In the genomic region with DNA sequence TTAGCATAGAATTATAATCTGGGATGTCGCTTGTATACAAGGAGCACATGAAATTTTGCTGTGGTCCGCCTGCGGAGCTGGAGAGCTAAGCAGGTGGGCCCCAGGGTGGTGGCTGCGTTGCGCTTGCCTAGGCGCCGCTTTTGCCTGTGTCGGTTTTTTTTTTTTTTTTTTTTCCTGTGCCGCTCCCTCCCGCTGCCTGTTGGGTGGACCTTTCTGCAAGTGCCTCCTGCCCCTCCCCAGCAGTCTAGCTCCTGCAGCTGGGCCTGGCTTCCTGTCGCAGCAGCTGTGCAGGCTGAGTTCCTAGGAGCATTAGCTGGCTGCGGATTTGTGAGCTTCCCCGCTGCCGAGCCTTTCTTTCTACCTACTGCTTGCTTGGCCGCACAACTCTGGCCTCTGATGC, we compare ENCODE assay signal across 13 cellular contexts. TPM values are rescaled to one million over a fixed set of nuclear protein-coding genes. Genes with fewer than 3 reads are reported as not detected.
DNase-seq lines count a peak whose midpoint lies in the region; ATAC-seq lines count a peak whose summit lies in the region.
"Had no signal": no experiment of that assay in that cellular context is flagged by ENCODE, and none has a peak within 500 bp of the region (broad histone marks: within the 10 kb centered on the region; RNA-seq: fewer than 3 reads in every experiment).

No MANE protein-coding gene starts in this region.

- H3K36me3 Mint-ChIP-seq in activated T-cell treated with anti-CD3 and anti-CD28 coated beads, Interleukin-2, amount 50 U/mL, for 72 hours (ENCODE audit: insufficient read depth in 2 of 2): peaks cover 11 to 13% of the 10 kb centered on the region in 2 donors

- H3K9me3 ChIP-seq in effector memory CD4-positive, alpha-beta T cell (ENCODE audit: control insufficient read depth, low read length): no peaks in the 10 kb centered on the region

- H3K36me3 ChIP-seq in effector memory CD4-positive, alpha-beta T cell (ENCODE audit: control insufficient read depth, insufficient read depth, low read length): peaks cover 48% of the 10 kb centered on the region

- H3K4me1 ChIP-seq in effector memory CD4-positive, alpha-beta T cell (ENCODE audit: control insufficient read depth, insufficient read depth, low read length, poor library complexity, severe bottlenecking): no peaks in the 10 kb centered on the region

- H3K27me3 Mint-ChIP-seq in activated T-cell treated with anti-CD3 and anti-CD28 coated beads, Interleukin-2, amount 50 U/mL, for 72 hours (ENCODE audit: low read depth): peaks cover 13% of the 10 kb centered on the region

- H3K27me3 ChIP-seq in effector memory CD4-positive, alpha-beta T cell (replicated peaks; ENCODE audit: control insufficient read depth, insufficient read depth, low read length, poor library complexity, severe bottlenecking): no peaks in the 10 kb centered on the region

- ATAC-seq in GM18909 (IDR thresholded peaks at IDR 0.05; ENCODE audit: poor library complexity, unreplicated experiment): peak; percentile 82
- no peak for ATAC-seq in activated T-cell treated with anti-CD3 and anti-CD28 coated beads, Interleukin-2, amount 50 U/mL, for 72 hours (replicated peaks in 1 of 2)

- no peak overlapping the region for H3K4me3 Mint-ChIP-seq in activated T-cell treated with anti-CD3 and anti-CD28 coated beads, Interleukin-2, amount 50 U/mL, for 72 hours

- H3K27ac ChIP-seq in effector memory CD4-positive, alpha-beta T cell (ENCODE audit: insufficient read depth, low read length, poor library complexity, severe bottlenecking): no peak overlapping the region

- H3K9me3 Mint-ChIP-seq in activated T-cell treated with anti-CD3 and anti-CD28 coated beads, Interleukin-2, amount 50 U/mL, for 72 hours: peaks cover 0 to 2% of the 10 kb centered on the region in 2 donors

- DNase-seq in H4 (ENCODE audit: low spot score): peak; percentile 60
- DNase-seq in NCI-H1105 treated with DMSO at 0.1 percent for 48 hours (lab: John Stamatoyannopoulos, UW): peak; percentile 80
- peak; percentile 78 for DNase-seq in ecto neural progenitor cell (ENCODE audit: low spot score)
- no peak for DNase-seq in effector memory CD4-positive, alpha-beta T cell
- DNase-seq in activated CD4-positive, alpha-beta T cell treated with anti-CD3 and anti-CD28 coated beads, Interleukin-2, amount 50 U/mL, for 4 hours: no peak
- DNase-seq in activated T-cell treated with anti-CD3 and anti-CD28 coated beads, Interleukin-2, amount 50 U/mL, for 72 hours: no peak
- DNase-seq in dermis blood vessel endothelial cell: no peak
- DNase-seq: activated gamma-delta T cell treated with Interleukin-2 at 50 U/mL for 16 hours, DND-41, HCEC 1CT, hypothalamus, T1000 had no signal

- no peak overlapping the region for H3K4me3 ChIP-seq in effector memory CD4-positive, alpha-beta T cell (ENCODE audit: insufficient read depth, low read depth, low read length, poor library complexity, severe bottlenecking)

- no peaks in the 10 kb centered on the region for H3K4me1 Mint-ChIP-seq in activated T-cell treated with anti-CD3 and anti-CD28 coated beads, Interleukin-2, amount 50 U/mL, for 72 hours (ENCODE audit: low read depth)

- H3K27ac Mint-ChIP-seq in activated T-cell treated with anti-CD3 and anti-CD28 coated beads, Interleukin-2, amount 50 U/mL, for 72 hours: no peak overlapping the region

RNA-seq across cellular contexts. Expression of a gene that starts 20.6 kb away (rescaled TPM):
- total RNA-seq in H4 (2014; rRNA removed; shearing (Covaris generic)): 0.33 and 1.7 TPM in 2 replicates
- total RNA-seq in activated T-cell treated with anti-CD3 and anti-CD28 coated beads, Interleukin-2, amount 50 U/mL, for 72 hours: 10 to 100 TPM; 11.5 to 23.0 TPM
- total RNA-seq in dermis blood vessel endothelial cell: not detected in 2 replicates

RNA-seq across cellular contexts. Expression of a gene that starts 57.8 kb away (rescaled TPM):
- total RNA-seq in H4 (2014; rRNA removed; shearing (Covaris generic)): 31.8 and 54.0 TPM in 2 replicates
- 100 to 1,000 TPM; 311 to 326 TPM for total RNA-seq in activated T-cell treated with anti-CD3 and anti-CD28 coated beads, Interleukin-2, amount 50 U/mL, for 72 hours
- 101 and 103 TPM in 2 replicates for total RNA-seq in dermis blood vessel endothelial cell

Comparison
In these comparisons a context has a peak if more than half of its experiments do, and no peak if none do; other contexts are left out.
1. DNase-seq: peak in H4 (single experiment), NCI-H1105 treated with DMSO at 0.1 percent for 48 hours (single experiment) and ecto neural progenitor cell (single experiment); none in effector memory CD4-positive, alpha-beta T cell (0 of 3), activated CD4-positive, alpha-beta T cell treated with anti-CD3 and anti-CD28 coated beads, Interleukin-2, amount 50 U/mL, for 4 hours (0 of 2), activated T-cell treated with anti-CD3 and anti-CD28 coated beads, Interleukin-2, amount 50 U/mL, for 72 hours (0 of 2) and dermis blood vessel endothelial cell (single experiment).